1 cellular context compared by ENCODE assay signal in the genomic region with DNA sequence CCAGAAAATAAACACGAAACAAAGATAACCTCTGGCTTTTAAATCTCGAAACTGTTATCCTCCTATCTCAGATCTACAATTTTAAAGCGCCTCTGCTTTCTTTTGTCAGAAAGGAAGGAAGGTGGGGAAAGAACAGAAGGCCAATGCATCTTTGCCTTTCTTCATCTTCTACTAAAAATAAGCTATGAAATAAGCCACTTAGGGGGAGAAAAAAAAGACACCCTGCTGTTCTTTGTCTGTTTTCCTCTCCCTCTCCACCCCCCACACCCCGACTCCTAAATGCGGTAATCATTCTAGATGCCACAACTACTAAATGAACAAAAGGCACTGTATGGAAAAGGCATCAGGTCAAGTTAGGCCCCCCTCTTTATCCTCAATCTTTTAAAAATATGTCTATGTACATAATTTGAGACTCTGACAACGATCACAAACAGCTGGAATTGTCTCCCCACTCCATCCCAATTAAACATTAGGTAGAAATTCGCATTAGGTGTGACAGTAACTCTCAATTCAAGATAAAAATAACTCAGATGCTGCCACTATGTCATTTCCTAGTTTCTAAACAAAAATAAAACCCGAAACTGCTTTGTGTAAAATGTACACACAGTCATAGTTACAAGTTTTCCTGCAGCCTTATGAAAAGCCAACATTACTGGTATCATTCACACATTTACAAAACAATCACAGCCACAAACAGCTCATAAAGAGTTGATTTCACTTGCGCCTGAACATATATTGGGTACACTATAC.
TF ChIP-seq lines count a peak whose summit lies in the region.

No MANE protein-coding gene starts in this region.

TF ChIP-seq in endothelial cell of umbilical vein, 7 proteins besides CTCF, POLR2A, EP300 and RAD21 (continued from another document):
- TF ChIP-seq EZH2 (IDR thresholded peaks at IDR 0.05; ENCODE audit: borderline replicate concordance, low read depth, low read length, severe bottlenecking): no peak
- TF ChIP-seq MYC (IDR thresholded peaks at IDR 0.05; ENCODE audit: low read depth, low read length): no peak
- no peak for TF ChIP-seq GATA2 (IDR thresholded peaks at IDR 0.05; ENCODE audit: insufficient read depth, insufficient read length, low read depth, low read length)
